In the genomic region with DNA sequence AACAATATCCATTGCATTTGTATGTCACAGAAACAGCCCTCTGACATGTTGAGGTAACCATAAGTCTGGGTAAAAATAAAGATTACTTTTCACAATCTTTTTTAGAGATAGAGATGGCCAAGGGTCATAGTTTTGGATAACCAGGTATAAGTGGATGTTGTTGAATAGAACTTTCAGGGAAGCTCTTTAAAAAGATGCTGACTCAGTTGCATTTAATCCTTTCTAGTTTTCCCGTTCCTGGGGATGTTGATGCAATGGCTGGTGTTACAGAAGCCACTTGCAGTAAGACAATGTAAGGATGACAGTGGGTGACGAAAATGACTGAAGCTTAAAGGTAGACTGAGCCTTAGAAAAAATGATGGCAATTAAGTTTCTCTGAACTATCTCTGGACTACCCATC, we compare ENCODE assay signal across 24 cellular contexts.
"Had no signal": no experiment of that assay in that cellular context is flagged by ENCODE, and none has a peak within 500 bp of the region (broad histone marks: within the 10 kb centered on the region; RNA-seq: fewer than 3 reads in every experiment).

No MANE protein-coding gene starts in this region.

- H3K4me1 ChIP-seq: pancreas, prostate gland, stomach, thyroid gland, tibial nerve, upper lobe of left lung, vagina had no signal

- H3K9me3 ChIP-seq: pancreas, prostate gland, thoracic aorta, thyroid gland, tibial nerve, upper lobe of left lung, vagina had no signal

- H2AFZ ChIP-seq: neural progenitor cell had no signal

- DNase-seq: naive thymus-derived CD4-positive, alpha-beta T cell; natural killer cell; pancreas; retina; right cardiac atrium; stimulated activated CD4-positive, alpha-beta T cell treated with anti-CD3 and anti-CD28 coated beads, Interleukin-15, amount 100 ng/mL, for 24 hours; stimulated activated CD4-positive, alpha-beta T cell treated with anti-CD3 and anti-CD28 coated beads, Interleukin-2, amount 100 ng/mL, for 24 hours; stimulated activated CD4-positive, alpha-beta T cell treated with anti-CD3 and anti-CD28 coated beads, Interleukin-2, amount 100 ng/mL, for 48 hours; stimulated activated CD4-positive, alpha-beta T cell treated with anti-CD3 and anti-CD28 coated beads, Interleukin-4, amount 100 ng/mL, for 24 hours; stimulated activated naive B cell treated with anti-CD40 and anti-IgM and Interleukin-4, amounts not matched to agents 10 μg/mL and 1 μg/mL and 100 μg/mL, for 72 hours; stimulated activated naive CD4-positive, alpha-beta T cell treated with Interleukin-2 at 50 U/mL for 16 hours; stomach; thyroid gland; trophoblast cell; upper lobe of left lung had no signal

- ATAC-seq: naive thymus-derived CD4-positive, alpha-beta T cell; natural killer cell; pancreas; right cardiac atrium; sciatic nerve; stimulated activated effector memory CD8-positive, alpha-beta T cell treated with anti-CD3 and anti-CD28 coated beads, Interleukin-12 subunit alpha, Interleukin-12 subunit beta, amount 100 ng/mL, for 72 hours; stimulated activated naive B cell treated with anti-CD40 and anti-IgM and Interleukin-4, amounts not matched to agents 10 μg/mL and 1 μg/mL and 100 μg/mL, for 72 hours had no signal

- H3K4me2 ChIP-seq: neural progenitor cell had no signal

- FAIRE-seq: pancreas, urothelium cell line had no signal

- H3K27ac ChIP-seq: neural progenitor cell, pancreas, prostate gland, stomach, thoracic aorta, thyroid gland, tibial nerve, upper lobe of left lung, vagina had no signal

- H3K4me3 ChIP-seq: neural progenitor cell, pancreas, prostate gland, skin epidermis, stomach, thoracic aorta, thyroid gland, tibial nerve, upper lobe of left lung, vagina had no signal

- H3K36me3 ChIP-seq: neural progenitor cell, pancreas, prostate gland, stomach, thoracic aorta, thyroid gland, tibial nerve, upper lobe of left lung, vagina had no signal

- H3K9ac ChIP-seq: neural progenitor cell had no signal

- H3K27me3 ChIP-seq: neural progenitor cell, pancreas, stomach, thyroid gland, tibial nerve, upper lobe of left lung, vagina had no signal
